Comparison of ENCODE assay signal across 8 cellular contexts in the genomic region with DNA sequence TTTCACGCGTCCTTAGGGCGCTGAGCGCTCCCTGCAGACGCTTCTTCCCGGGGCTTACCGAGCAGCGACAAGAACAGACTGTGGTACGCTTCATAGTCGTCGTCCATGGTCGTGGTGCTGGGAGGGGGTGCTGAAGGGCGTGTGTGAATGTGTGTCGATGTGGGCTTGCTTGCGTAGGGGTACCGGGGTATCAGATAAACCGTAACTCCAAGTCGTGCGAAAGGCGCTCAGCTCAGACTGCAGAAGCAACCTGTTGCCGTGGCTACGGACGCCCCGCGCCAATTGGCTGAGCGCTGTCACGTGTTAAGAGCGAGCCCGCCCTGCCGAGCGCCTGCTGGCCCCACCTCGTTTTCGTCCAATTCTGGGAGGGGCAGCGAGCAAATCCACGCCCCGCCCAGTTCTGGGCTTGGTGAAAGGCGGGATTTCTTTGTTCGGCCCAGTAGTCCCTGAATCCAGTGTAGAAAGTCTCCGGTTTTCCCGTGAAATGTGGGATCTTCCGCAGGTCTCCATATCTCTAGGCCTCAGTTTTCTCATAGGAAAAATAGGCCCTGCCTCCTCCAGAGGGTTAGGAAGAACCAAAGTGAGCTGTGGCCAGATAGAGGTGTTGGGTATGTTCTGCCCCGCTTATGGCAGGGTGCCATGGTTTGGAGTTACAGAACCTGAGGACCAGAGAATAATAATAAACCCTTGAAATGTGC. TPM values are rescaled to one million over a fixed set of nuclear protein-coding genes. Genes with fewer than 3 reads are reported as not detected.
A peak's percentile ranks its signal among the peaks of the same experiment; 100 is the strongest.
DNase-seq lines count a peak whose midpoint lies in the region; ATAC-seq and TF ChIP-seq lines count a peak whose summit lies in the region.

A gene (minus strand): TSS at position 255 of the 698 bp plus-strand sequence. CDS start 148 bp downstream, at position 107.

- CTCF ChIA-PET in PC-9 (lab: Charles Lee) = interaction anchor here (0.6 kb wide), 1 partner anchor 376 kb away, joined by 9 read pairs; no protein-coding TSS in a partner anchor

- peaks cover 0 to 1% (median 0%) of the 10 kb centered on the region in 7 donors for H3K9me3 Mint-ChIP-seq in CD4-positive, CD25-positive, alpha-beta regulatory T cell
- H3K9me3 Mint-ChIP-seq in naive thymus-derived CD8-positive, alpha-beta T cell = peaks cover 0 to 5% (median 0%) of the 10 kb centered on the region in 9 donors

- H3K4me1 ChIP-seq in CD4-positive, CD25-positive, alpha-beta regulatory T cell (ENCODE audit: control insufficient read depth, insufficient read depth, low read length, poor library complexity, severe bottlenecking) = peaks cover 12% of the 10 kb centered on the region
- H3K4me1 ChIP-seq in PC-9 (replicated peaks; ENCODE audit: insufficient read depth) = peaks cover 12% of the 10 kb centered on the region; the same call in 1 of the 2 replicates

- peak within 1 kb of the TSS; percentile 66 for H3K27ac ChIP-seq in CD4-positive, CD25-positive, alpha-beta regulatory T cell (ENCODE audit: insufficient read depth, low read length, poor library complexity, severe bottlenecking)
- H3K27ac ChIP-seq in PC-9 = no peak within 1 kb of the TSS

- peaks cover 14 to 27% (median 18%) of the 10 kb centered on the region in 4 donors for H3K4me1 Mint-ChIP-seq in CD4-positive, CD25-positive, alpha-beta regulatory T cell
- H3K4me1 Mint-ChIP-seq in naive thymus-derived CD8-positive, alpha-beta T cell = peaks cover 20 to 39% (median 31%) of the 10 kb centered on the region in 4 donors

- no peaks in the 10 kb centered on the region for H3K79me2 ChIP-seq in PC-9 (ENCODE audit: low read depth)

- H3K4me3 ChIP-seq in CD4-positive, CD25-positive, alpha-beta regulatory T cell (ENCODE audit: low read depth, low read length) = peak within 1 kb of the TSS; percentile 60
- peak within 1 kb of the TSS; percentile 60; the same call in 1 of the 2 replicates for H3K4me3 ChIP-seq in PC-9
- H3K4me3 ChIP-seq in fibroblast of mammary gland (ENCODE audit: control insufficient read depth, low read depth, low read length) = peak within 1 kb of the TSS; percentile 55

- peaks cover 13% of the 10 kb centered on the region for H3K27me3 Mint-ChIP-seq in CD4-positive, CD25-positive, alpha-beta regulatory T cell
- H3K27me3 Mint-ChIP-seq in naive thymus-derived CD8-positive, alpha-beta T cell = peaks cover 0 to 3% (median 0%) of the 10 kb centered on the region in 5 donors

- H3K36me3 ChIP-seq in CD4-positive, CD25-positive, alpha-beta regulatory T cell (ENCODE audit: control insufficient read depth, insufficient read depth, low read length) = peaks cover 29% of the 10 kb centered on the region
- peaks cover 27% of the 10 kb centered on the region for H3K36me3 ChIP-seq in PC-9 (ENCODE audit: low read depth)

- H3K9me3 ChIP-seq in CD4-positive, CD25-positive, alpha-beta regulatory T cell (ENCODE audit: control insufficient read depth in 2 of 2, low read length in 2 of 2) = no peaks in the 10 kb centered on the region
- no peaks in the 10 kb centered on the region for H3K9me3 ChIP-seq in PC-9 (ENCODE audit: insufficient read depth, low read depth)

- peaks cover 16% of the 10 kb centered on the region for H3K36me3 Mint-ChIP-seq in CD4-positive, CD25-positive, alpha-beta regulatory T cell
- H3K36me3 Mint-ChIP-seq in naive thymus-derived CD8-positive, alpha-beta T cell = peaks cover 0 to 32% (median 10%) of the 10 kb centered on the region in 3 donors

- POLR2A ChIA-PET in PC-9 (lab: Charles Lee; ENCODE audit: unreplicated experiment) = interaction anchor here (0.6 to 0.9 kb wide), 7 partner anchors 46 to 1690 kb away, joined by 3 to 6 read pairs (median 4); no protein-coding TSS in a partner anchor
- POLR2A ChIA-PET in naive thymus-derived CD8-positive, alpha-beta T cell (lab: Charles Lee) = interaction anchor here (0.6 to 4.6 kb wide), 3 partner anchors 11 to 242 kb away, joined by 3 to 34 read pairs (median 7); a partner anchor contains a TSS

- peak within 1 kb of the TSS; percentile 83 to 89 (median 86) for H3K4me3 Mint-ChIP-seq in CD4-positive, CD25-positive, alpha-beta regulatory T cell
- peak within 1 kb of the TSS; percentile 74 to 93 (median 86) for H3K4me3 Mint-ChIP-seq in naive thymus-derived CD8-positive, alpha-beta T cell

- DNase-seq in CD4-positive, CD25-positive, alpha-beta regulatory T cell = peak; percentile 83 to 92 (median 86)
- peak; percentile 56 for DNase-seq in HS-5 (ENCODE audit: low read depth)
- peak; percentile 73 to 95 for DNase-seq in PC-9
- peak; percentile 81 for DNase-seq in activated T-helper 9 cell treated with anti-CD3 and anti-CD28 coated beads, Interleukin-2, amount 50 U/mL, for 16 hours (ENCODE audit: low read depth)
- DNase-seq in fibroblast of mammary gland (ENCODE audit: low read depth) = peak; percentile 88
- peak; percentile 83 to 95 (median 87) for DNase-seq in naive thymus-derived CD8-positive, alpha-beta T cell
- peak; percentile 68 to 82 for DNase-seq in stimulated activated CD8-positive, alpha-beta memory T cell treated with anti-CD3 and anti-CD28 coated beads, Interleukin-7, amount 100 ng/mL, for 48 hours (ENCODE audit: extremely low read depth in 1 of 2, low read depth in 1 of 2)

- H3F3A ChIP-seq in PC-9 (ENCODE audit: insufficient read depth, low read depth) = peaks cover 36% of the 10 kb centered on the region; the same call in 1 of the 2 replicates

- intact Hi-C loops in PC-9 (cut with micrococcal nuclease; ENCODE audit: unreplicated experiment) = no loop called here

- TF ChIP-seq CTCF in PC-9 (conservative IDR thresholded peaks at IDR 0.05) (no peak), fibroblast of mammary gland (conservative IDR thresholded peaks at IDR 0.05; ENCODE audit: control insufficient read depth, insufficient read depth, low read depth, low read length) (no peak)

- H4K20me1 ChIP-seq in PC-9 (ENCODE audit: insufficient read depth) = no peaks in the 10 kb centered on the region

- peak within 1 kb of the TSS; percentile 69; the same call in 1 of the 2 replicates for H2AFZ ChIP-seq in PC-9

- H3K9me2 ChIP-seq in PC-9 (ENCODE audit: insufficient read depth) = no peaks in the 10 kb centered on the region

- BruUV-seq in PC-9 (replicated peaks; lab: Mats Ljungman, UMichigan) = TSS peak; percentile 19

- peak within 1 kb of the TSS; percentile 88 for H3K4me2 ChIP-seq in PC-9

- H3K27ac Mint-ChIP-seq in CD4-positive, CD25-positive, alpha-beta regulatory T cell = peak within 1 kb of the TSS; percentile 65 to 83 (median 78)
- H3K27ac Mint-ChIP-seq in naive thymus-derived CD8-positive, alpha-beta T cell = peak within 1 kb of the TSS; percentile 69 to 94 (median 83)

- ATAC-seq in CD4-positive, CD25-positive, alpha-beta regulatory T cell (ENCODE audit: low read depth in 2 of 2) = peak; percentile 94 to 96
- peak; percentile 84 for ATAC-seq in GM19455 (IDR thresholded peaks at IDR 0.05; ENCODE audit: unreplicated experiment)
- ATAC-seq in naive thymus-derived CD8-positive, alpha-beta T cell = peak; percentile 96 to 97

- no peaks in the 10 kb centered on the region for H3K27me3 ChIP-seq in CD4-positive, CD25-positive, alpha-beta regulatory T cell (ENCODE audit: control insufficient read depth, insufficient read depth, low read length)
- H3K27me3 ChIP-seq in PC-9 (ENCODE audit: insufficient read depth, low read depth) = no peaks in the 10 kb centered on the region

RNA-seq across cellular contexts. Expression of the gene that starts here (rescaled TPM):
- 2.2 TPM for total RNA-seq in CD4-positive, CD25-positive, alpha-beta regulatory T cell
- polyA plus RNA-seq in CD4-positive, CD25-positive, alpha-beta regulatory T cell = under 1 TPM in 3 of 4 donors, not detected in 1; 0.05 to 0.13 (median 0.05) TPM
- total RNA-seq in PC-9 (2021) = 2.0 and 2.2 TPM in 2 replicates
- 1 to 10 TPM; 1.6 to 2.3 TPM for total RNA-seq in naive thymus-derived CD8-positive, alpha-beta T cell
- polyA plus RNA-seq in naive thymus-derived CD8-positive, alpha-beta T cell = under 1 TPM in 2 of 3 donors, not detected in 1; 0.16 to 0.20 TPM
